Comparison of ENCODE assay signal across 1 cellular context in genomic region chr2:95192891-95193290, GRCh38.
TF ChIP-seq lines count a peak whose summit lies in the region.
"Not testable (repeated sequence)": the region's sequence is repeated elsewhere in the genome, so short reads cannot be mapped to it uniquely, and the experiment has no call there.

No MANE protein-coding gene starts in this region.

TF ChIP-seq in K562, 482 proteins besides CTCF, POLR2A, EP300 and RAD21:
- not testable (repeated sequence) for TF ChIP-seq ATF1 (CRISPR knock-in tag; IDR thresholded peaks at IDR 0.05); CREB1 (IDR thresholded peaks at IDR 0.05)
- peak; percentile 44; the same call in 1 of the 2 replicates for TF ChIP-seq ATF1 (tag; IDR thresholded peaks at IDR 0.05)
- peak; percentile 80 for TF ChIP-seq CREM (IDR thresholded peaks at IDR 0.05; ENCODE audit: low read depth)
- TF ChIP-seq CTCFL (IDR thresholded peaks at IDR 0.05; ENCODE audit: borderline replicate concordance, insufficient read depth, low read depth, low read length, poor library complexity, severe bottlenecking) = peak; percentile 27
- TF ChIP-seq CREB1 (CRISPR knock-in tag; IDR thresholded peaks at IDR 0.05) = peak; percentile 29; the same call in 1 of the 2 replicates
- 0 out of 2 replicates have a peak, but pooled peaks have one; percentile 15 for TF ChIP-seq ATF7 (IDR thresholded peaks at IDR 0.05)
